ENCODE assay signal across 8 cellular contexts in genomic region chr2:200305797-200306718, GRCh38. TPM values are rescaled to one million over a fixed set of nuclear protein-coding genes. Genes with fewer than 3 reads are reported as not detected.
A peak's percentile ranks its signal among the peaks of the same experiment; 100 is the strongest.
DNase-seq lines count a peak whose midpoint lies in the region; ATAC-seq and TF ChIP-seq lines count a peak whose summit lies in the region.

TSS of gene SPATS2L (plus strand) at chr2:200306693. CDS start at chr2:200389245, 82,552 bp downstream.

- H3K4me3 Mint-ChIP-seq in activated CD4-positive, alpha-beta T cell treated with anti-CD3 and anti-CD28 coated beads, Interleukin-2, amount 10 ng/mL, durations not matched to agents 7 days and 5 days, result peak within 1 kb of the TSS; percentile 84

- ATAC-seq in GM18505 (IDR thresholded peaks at IDR 0.05; ENCODE audit: unreplicated experiment) (peak; percentile 48), HG02763 (IDR thresholded peaks at IDR 0.05; ENCODE audit: unreplicated experiment) (peak; percentile 45), left colon (peak; percentile 72), GM18520 (IDR thresholded peaks at IDR 0.05; ENCODE audit: unreplicated experiment) (no peak)

- peak; percentile 83 for DNase-seq in NCI-H2227 (lab: John Stamatoyannopoulos, UW; ENCODE audit: unreplicated experiment)
- DNase-seq in activated CD4-positive, alpha-beta T cell treated with anti-CD3 and anti-CD28 coated beads, Interleukin-2, amount 10 ng/mL, durations not matched to agents 7 days and 5 days, result peak; percentile 65
- DNase-seq in cortex of kidney (lab: John Stamatoyannopoulos, UW), result peak; percentile 45
- peak; percentile 77 to 83 for DNase-seq in left colon
- DNase-seq in stimulated activated CD4-positive, alpha-beta T cell treated with anti-CD3 and anti-CD28 coated beads, Interleukin-2, amount 100 ng/mL, for 4 hours (ENCODE audit: low read depth), result peak; percentile 53

- CTCF ChIA-PET in activated CD4-positive, alpha-beta T cell treated with anti-CD3 and anti-CD28 coated beads, Interleukin-2, amount 10 ng/mL, durations not matched to agents 7 days and 5 days (lab: Charles Lee), result interaction anchor here (1.6 to 1.7 kb wide), 2 partner anchors 16 to 165 kb away, joined by 4 read pairs; no protein-coding TSS in a partner anchor

- H3K27ac Mint-ChIP-seq in activated CD4-positive, alpha-beta T cell treated with anti-CD3 and anti-CD28 coated beads, Interleukin-2, amount 10 ng/mL, durations not matched to agents 7 days and 5 days, result peak within 1 kb of the TSS; percentile 90

- H3K36me3 Mint-ChIP-seq in activated CD4-positive, alpha-beta T cell treated with anti-CD3 and anti-CD28 coated beads, Interleukin-2, amount 10 ng/mL, durations not matched to agents 7 days and 5 days (ENCODE audit: low read depth), result peaks cover 5% of the 10 kb centered on the region

- intact Hi-C loops in left colon (cut with DNase I, micrococcal nuclease), result no loop called here

- POLR2A ChIA-PET in activated CD4-positive, alpha-beta T cell treated with anti-CD3 and anti-CD28 coated beads, Interleukin-2, amount 10 ng/mL, durations not matched to agents 7 days and 5 days (lab: Charles Lee), result interaction anchor here (0.7 kb wide), 1 partner anchor 12 kb away, joined by 7 read pairs; no protein-coding TSS in a partner anchor

- no peaks in the 10 kb centered on the region for H3K9me3 Mint-ChIP-seq in activated CD4-positive, alpha-beta T cell treated with anti-CD3 and anti-CD28 coated beads, Interleukin-2, amount 10 ng/mL, durations not matched to agents 7 days and 5 days

- TF ChIP-seq POLR2A in GM18505 (IDR thresholded peaks at IDR 0.05; ENCODE audit: borderline replicate concordance, extremely low read depth, insufficient read depth, insufficient read length), result no peak

- H3K27me3 Mint-ChIP-seq in activated CD4-positive, alpha-beta T cell treated with anti-CD3 and anti-CD28 coated beads, Interleukin-2, amount 10 ng/mL, durations not matched to agents 7 days and 5 days, result peaks cover 16% of the 10 kb centered on the region

- H3K4me1 Mint-ChIP-seq in activated CD4-positive, alpha-beta T cell treated with anti-CD3 and anti-CD28 coated beads, Interleukin-2, amount 10 ng/mL, durations not matched to agents 7 days and 5 days, result peaks cover 32% of the 10 kb centered on the region

RNA-seq across cellular contexts. Expression of gene SPATS2L, which starts in this region (rescaled TPM):
- total RNA-seq in activated CD4-positive, alpha-beta T cell treated with anti-CD3 and anti-CD28 coated beads, Interleukin-2, amount 10 ng/mL, durations not matched to agents 7 days and 5 days, result 10 to 100 TPM; 53.9 to 56.7 TPM
- 100 to 1,000 TPM; 157 to 240 TPM for total RNA-seq in left colon
